1 cellular context compared by ENCODE assay signal in the genomic region with DNA sequence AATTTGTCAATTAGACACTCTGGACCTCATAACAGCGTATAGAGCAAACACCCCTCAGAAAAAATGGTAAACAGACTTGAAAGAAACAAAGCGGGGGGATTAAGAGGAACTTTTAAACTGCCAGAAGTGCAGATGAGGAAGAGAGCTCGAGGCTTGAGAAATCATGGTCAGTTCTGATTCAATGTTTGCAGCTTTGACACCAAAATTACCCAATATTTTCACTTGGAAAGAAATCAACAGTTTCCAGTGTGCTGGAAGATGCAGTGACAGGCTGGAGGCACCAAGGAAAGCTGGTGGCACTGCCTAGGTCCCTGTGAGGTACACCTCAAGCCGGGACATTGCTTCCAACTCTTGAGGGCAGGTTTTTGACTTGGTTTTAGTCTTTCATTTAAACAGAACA.
TF ChIP-seq lines count a peak whose summit lies in the region.

No MANE protein-coding gene starts in this region.

TF ChIP-seq in HepG2, 621 proteins besides CTCF, POLR2A, EP300 and RAD21 (continued from another document):
- TF ChIP-seq, protein P1, sequence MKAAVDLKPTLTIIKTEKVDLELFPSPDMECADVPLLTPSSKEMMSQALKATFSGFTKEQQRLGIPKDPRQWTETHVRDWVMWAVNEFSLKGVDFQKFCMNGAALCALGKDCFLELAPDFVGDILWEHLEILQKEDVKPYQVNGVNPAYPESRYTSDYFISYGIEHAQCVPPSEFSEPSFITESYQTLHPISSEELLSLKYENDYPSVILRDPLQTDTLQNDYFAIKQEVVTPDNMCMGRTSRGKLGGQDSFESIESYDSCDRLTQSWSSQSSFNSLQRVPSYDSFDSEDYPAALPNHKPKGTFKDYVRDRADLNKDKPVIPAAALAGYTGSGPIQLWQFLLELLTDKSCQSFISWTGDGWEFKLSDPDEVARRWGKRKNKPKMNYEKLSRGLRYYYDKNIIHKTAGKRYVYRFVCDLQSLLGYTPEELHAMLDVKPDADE (CRISPR knock-in tag; IDR thresholded peaks at IDR 0.05): no peak
- TF ChIP-seq, protein P2, sequence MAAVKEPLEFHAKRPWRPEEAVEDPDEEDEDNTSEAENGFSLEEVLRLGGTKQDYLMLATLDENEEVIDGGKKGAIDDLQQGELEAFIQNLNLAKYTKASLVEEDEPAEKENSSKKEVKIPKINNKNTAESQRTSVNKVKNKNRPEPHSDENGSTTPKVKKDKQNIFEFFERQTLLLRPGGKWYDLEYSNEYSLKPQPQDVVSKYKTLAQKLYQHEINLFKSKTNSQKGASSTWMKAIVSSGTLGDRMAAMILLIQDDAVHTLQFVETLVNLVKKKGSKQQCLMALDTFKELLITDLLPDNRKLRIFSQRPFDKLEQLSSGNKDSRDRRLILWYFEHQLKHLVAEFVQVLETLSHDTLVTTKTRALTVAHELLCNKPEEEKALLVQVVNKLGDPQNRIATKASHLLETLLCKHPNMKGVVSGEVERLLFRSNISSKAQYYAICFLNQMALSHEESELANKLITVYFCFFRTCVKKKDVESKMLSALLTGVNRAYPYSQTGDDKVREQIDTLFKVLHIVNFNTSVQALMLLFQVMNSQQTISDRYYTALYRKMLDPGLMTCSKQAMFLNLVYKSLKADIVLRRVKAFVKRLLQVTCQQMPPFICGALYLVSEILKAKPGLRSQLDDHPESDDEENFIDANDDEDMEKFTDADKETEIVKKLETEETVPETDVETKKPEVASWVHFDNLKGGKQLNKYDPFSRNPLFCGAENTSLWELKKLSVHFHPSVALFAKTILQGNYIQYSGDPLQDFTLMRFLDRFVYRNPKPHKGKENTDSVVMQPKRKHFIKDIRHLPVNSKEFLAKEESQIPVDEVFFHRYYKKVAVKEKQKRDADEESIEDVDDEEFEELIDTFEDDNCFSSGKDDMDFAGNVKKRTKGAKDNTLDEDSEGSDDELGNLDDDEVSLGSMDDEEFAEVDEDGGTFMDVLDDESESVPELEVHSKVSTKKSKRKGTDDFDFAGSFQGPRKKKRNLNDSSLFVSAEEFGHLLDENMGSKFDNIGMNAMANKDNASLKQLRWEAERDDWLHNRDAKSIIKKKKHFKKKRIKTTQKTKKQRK (IDR thresholded peaks at IDR 0.05; ENCODE audit: low read length): no peak
- TF ChIP-seq RERE (CRISPR knock-in tag; IDR thresholded peaks at IDR 0.05; ENCODE audit: low read depth): no peak
- TF ChIP-seq, protein P3, sequence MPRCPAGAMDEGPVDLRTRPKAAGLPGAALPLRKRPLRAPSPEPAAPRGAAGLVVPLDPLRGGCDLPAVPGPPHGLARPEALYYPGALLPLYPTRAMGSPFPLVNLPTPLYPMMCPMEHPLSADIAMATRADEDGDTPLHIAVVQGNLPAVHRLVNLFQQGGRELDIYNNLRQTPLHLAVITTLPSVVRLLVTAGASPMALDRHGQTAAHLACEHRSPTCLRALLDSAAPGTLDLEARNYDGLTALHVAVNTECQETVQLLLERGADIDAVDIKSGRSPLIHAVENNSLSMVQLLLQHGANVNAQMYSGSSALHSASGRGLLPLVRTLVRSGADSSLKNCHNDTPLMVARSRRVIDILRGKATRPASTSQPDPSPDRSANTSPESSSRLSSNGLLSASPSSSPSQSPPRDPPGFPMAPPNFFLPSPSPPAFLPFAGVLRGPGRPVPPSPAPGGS (CRISPR knock-in tag; IDR thresholded peaks at IDR 0.05): no peak
